Comparison of ENCODE assay signal across 15 cellular contexts in the genomic region with DNA sequence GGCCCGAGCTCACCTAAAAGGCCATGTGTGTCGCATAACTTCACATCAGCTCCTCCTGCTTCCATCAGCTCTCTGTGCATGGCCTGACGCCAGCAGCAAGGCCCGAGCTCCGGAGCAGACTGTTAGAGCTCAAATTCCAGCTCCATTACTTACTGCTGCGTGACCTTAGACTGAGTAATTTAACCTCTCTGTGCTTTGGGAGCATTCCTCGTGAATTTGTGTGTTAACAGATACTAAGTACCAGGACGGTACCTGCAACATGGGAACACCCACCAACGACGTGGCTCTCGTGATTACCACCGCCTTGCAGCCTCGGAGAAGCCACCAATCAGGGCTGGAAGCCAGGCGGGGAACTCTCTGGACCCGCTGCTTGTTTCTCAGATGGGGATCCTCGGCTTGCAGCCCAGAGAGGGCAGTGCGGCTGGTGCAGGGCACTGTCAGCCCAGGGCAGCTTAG. TPM values are rescaled to one million over a fixed set of nuclear protein-coding genes. Genes with fewer than 3 reads are reported as not detected.
A peak's percentile ranks its signal among the peaks of the same experiment; 100 is the strongest.
DNase-seq lines count a peak whose midpoint lies in the region; ATAC-seq and TF ChIP-seq lines count a peak whose summit lies in the region.
"Had no signal": no experiment of that assay in that cellular context is flagged by ENCODE, and none has a peak within 500 bp of the region (broad histone marks: within the 10 kb centered on the region; RNA-seq: fewer than 3 reads in every experiment).

No MANE protein-coding gene starts in this region.

- H3K4me3 Mint-ChIP-seq in activated CD4-positive, alpha-beta T cell treated with anti-CD3 and anti-CD28 coated beads, Interleukin-2, amount 10 ng/mL, durations not matched to agents 7 days and 5 days: no peak overlapping the region

- DNase-seq in AG20443 (ENCODE audit: low spot score) (peak; percentile 92), RPMI7951 (ENCODE audit: low read depth) (peak; percentile 35), fibroblast of gingiva (ENCODE audit: low read depth) (peak; percentile 80), non-pigmented ciliary epithelial cell (ENCODE audit: low read depth) (peak; percentile 65), esophagus squamous epithelium (lab: John Stamatoyannopoulos, UW) (no peak), GM13977 (ENCODE audit: low spot score) (no peak)
- DNase-seq in activated CD4-positive, alpha-beta T cell treated with anti-CD3 and anti-CD28 coated beads, Interleukin-2, amount 10 ng/mL, durations not matched to agents 7 days and 5 days: no peak
- DNase-seq: activated CD8-positive, alpha-beta memory T cell treated with anti-CD3 and anti-CD28 coated beads, Interleukin-2, amount 50 U/mL, for 4 hours; aorta; CD4-positive, alpha-beta memory T cell; OCI-M1 had no signal

- H3K4me1 Mint-ChIP-seq in activated CD4-positive, alpha-beta T cell treated with anti-CD3 and anti-CD28 coated beads, Interleukin-2, amount 10 ng/mL, durations not matched to agents 7 days and 5 days: peaks cover 22% of the 10 kb centered on the region

- no peak overlapping the region for H3K27ac Mint-ChIP-seq in activated CD4-positive, alpha-beta T cell treated with anti-CD3 and anti-CD28 coated beads, Interleukin-2, amount 10 ng/mL, durations not matched to agents 7 days and 5 days

- POLR2A ChIA-PET in activated CD4-positive, alpha-beta T cell treated with anti-CD3 and anti-CD28 coated beads, Interleukin-2, amount 10 ng/mL, durations not matched to agents 7 days and 5 days (lab: Charles Lee): no interaction called here

- in situ Hi-C loops in GM13977 (cut with MboI; ENCODE audit: low pct_unique_long_range_greater_than_20kb, low sequenced_read_pairs, unreplicated experiment): no loop called here

- CTCF ChIA-PET in activated CD4-positive, alpha-beta T cell treated with anti-CD3 and anti-CD28 coated beads, Interleukin-2, amount 10 ng/mL, durations not matched to agents 7 days and 5 days (lab: Charles Lee): no interaction called here

- no peak overlapping the region for H3K4me3 ChIP-seq in esophagus squamous epithelium
- H3K4me3 ChIP-seq: esophagus muscularis mucosa, ovary had no signal

- TF ChIP-seq CTCF in esophagus squamous epithelium (IDR thresholded peaks at IDR 0.05) (no peak), GM13977 (IDR thresholded peaks at IDR 0.05; ENCODE audit: extremely low read depth, insufficient read depth, missing control alignments) (no peak)

- peaks cover 40% of the 10 kb centered on the region for H3K36me3 Mint-ChIP-seq in activated CD4-positive, alpha-beta T cell treated with anti-CD3 and anti-CD28 coated beads, Interleukin-2, amount 10 ng/mL, durations not matched to agents 7 days and 5 days (ENCODE audit: low read depth)

- H3K9me3 ChIP-seq in esophagus squamous epithelium: no peaks in the 10 kb centered on the region
- H3K9me3 ChIP-seq: esophagus muscularis mucosa, ovary had no signal

- H3K27me3 Mint-ChIP-seq in activated CD4-positive, alpha-beta T cell treated with anti-CD3 and anti-CD28 coated beads, Interleukin-2, amount 10 ng/mL, durations not matched to agents 7 days and 5 days: no peaks in the 10 kb centered on the region
- H3K27me3 Mint-ChIP-seq: CD4-positive, alpha-beta memory T cell had no signal

- H3K36me3 ChIP-seq in esophagus squamous epithelium: peaks cover 6 to 100% (median 43%) of the 10 kb centered on the region in 3 donors
- H3K36me3 ChIP-seq: ovary had no signal

- H3K27ac ChIP-seq in esophagus squamous epithelium: no peak overlapping the region
- H3K27ac ChIP-seq: esophagus muscularis mucosa, KMS-11, ovary had no signal

- no peaks in the 10 kb centered on the region for H3K27me3 ChIP-seq in esophagus squamous epithelium
- H3K27me3 ChIP-seq: esophagus muscularis mucosa, ovary had no signal

- ATAC-seq in GM18511 (IDR thresholded peaks at IDR 0.05; ENCODE audit: unreplicated experiment): no peak

- no peaks in the 10 kb centered on the region for H3K4me1 ChIP-seq in esophagus squamous epithelium

- intact Hi-C loops in esophagus squamous epithelium (cut with DNase I): no loop called here

- WGBS in esophagus squamous epithelium, 2 donors: 80 to 83% methylated on average over 10 of the region's 17 CpGs

- H3K9me3 Mint-ChIP-seq in activated CD4-positive, alpha-beta T cell treated with anti-CD3 and anti-CD28 coated beads, Interleukin-2, amount 10 ng/mL, durations not matched to agents 7 days and 5 days: no peaks in the 10 kb centered on the region
- H3K9me3 Mint-ChIP-seq: CD4-positive, alpha-beta memory T cell had no signal

- TF ChIP-seq POLR2A in esophagus squamous epithelium (IDR thresholded peaks at IDR 0.05): no peak

RNA-seq across cellular contexts. Expression of a gene that starts 12.9 kb away (rescaled TPM):
- total RNA-seq in RPMI7951 (2014; rRNA removed; shearing (Covaris generic)): 14.9 and 23.2 TPM in 2 replicates
- 10 to 100 TPM; 40.6 to 85.6 (median 72.8) TPM for total RNA-seq in esophagus squamous epithelium
- 10 to 100 TPM; 40.7 to 49.5 TPM for total RNA-seq in activated CD4-positive, alpha-beta T cell treated with anti-CD3 and anti-CD28 coated beads, Interleukin-2, amount 10 ng/mL, durations not matched to agents 7 days and 5 days

RNA-seq across cellular contexts. Expression of a gene that starts 28.2 kb away (rescaled TPM):
- 44.8 and 45.1 TPM in 2 replicates for total RNA-seq in RPMI7951 (2014; rRNA removed; shearing (Covaris generic))
- total RNA-seq in esophagus squamous epithelium: 10 to 100 TPM; 31.9 to 36.4 (median 34.5) TPM
- total RNA-seq in activated CD4-positive, alpha-beta T cell treated with anti-CD3 and anti-CD28 coated beads, Interleukin-2, amount 10 ng/mL, durations not matched to agents 7 days and 5 days: 100 to 1,000 TPM; 248 to 271 TPM

RNA-seq across cellular contexts. Expression of a gene that starts 49.9 kb away (rescaled TPM):
- total RNA-seq in RPMI7951 (2014; rRNA removed; shearing (Covaris generic)): 0.20 TPM in 1 of 2 replicates, not detected in the other
- 100 to 1,000 TPM; 175 to 307 (median 223) TPM for total RNA-seq in esophagus squamous epithelium
- under 1 TPM; 0.25 to 0.27 TPM for total RNA-seq in activated CD4-positive, alpha-beta T cell treated with anti-CD3 and anti-CD28 coated beads, Interleukin-2, amount 10 ng/mL, durations not matched to agents 7 days and 5 days

Comparison
In these comparisons a context has a peak if more than half of its experiments do, and no peak if none do; other contexts are left out.
1. DNase-seq: peak in AG20443 (single experiment), RPMI7951 (single experiment), fibroblast of gingiva (single experiment) and non-pigmented ciliary epithelial cell (single experiment); none in esophagus squamous epithelium (single experiment), GM13977 (single experiment) and activated CD4-positive, alpha-beta T cell treated with anti-CD3 and anti-CD28 coated beads, Interleukin-2, amount 10 ng/mL, durations not matched to agents 7 days and 5 days (single experiment).
2. RNA of a gene that starts 49.9 kb away (total RNA-seq): 175 to 307 TPM in esophagus squamous epithelium; 0.25 to 0.27 TPM in activated CD4-positive, alpha-beta T cell treated with anti-CD3 and anti-CD28 coated beads, Interleukin-2, amount 10 ng/mL, durations not matched to agents 7 days and 5 days and 0.20 TPM in RPMI7951; every median in the first group is over 100 times any median in the second.